ENCODE assay signal across 1 cellular context in genomic region chr3:52197842-52198625, GRCh38.
TF ChIP-seq lines count a peak whose summit lies in the region.

ALAS1 (plus strand) TSS chr3:52198160; CDS start chr3:52199242, 1,082 bp downstream.

TF ChIP-seq in GM12878, 131 proteins besides CTCF, POLR2A, EP300 and RAD21 (continued from another document and continues in another):
- TF ChIP-seq, protein P1, sequence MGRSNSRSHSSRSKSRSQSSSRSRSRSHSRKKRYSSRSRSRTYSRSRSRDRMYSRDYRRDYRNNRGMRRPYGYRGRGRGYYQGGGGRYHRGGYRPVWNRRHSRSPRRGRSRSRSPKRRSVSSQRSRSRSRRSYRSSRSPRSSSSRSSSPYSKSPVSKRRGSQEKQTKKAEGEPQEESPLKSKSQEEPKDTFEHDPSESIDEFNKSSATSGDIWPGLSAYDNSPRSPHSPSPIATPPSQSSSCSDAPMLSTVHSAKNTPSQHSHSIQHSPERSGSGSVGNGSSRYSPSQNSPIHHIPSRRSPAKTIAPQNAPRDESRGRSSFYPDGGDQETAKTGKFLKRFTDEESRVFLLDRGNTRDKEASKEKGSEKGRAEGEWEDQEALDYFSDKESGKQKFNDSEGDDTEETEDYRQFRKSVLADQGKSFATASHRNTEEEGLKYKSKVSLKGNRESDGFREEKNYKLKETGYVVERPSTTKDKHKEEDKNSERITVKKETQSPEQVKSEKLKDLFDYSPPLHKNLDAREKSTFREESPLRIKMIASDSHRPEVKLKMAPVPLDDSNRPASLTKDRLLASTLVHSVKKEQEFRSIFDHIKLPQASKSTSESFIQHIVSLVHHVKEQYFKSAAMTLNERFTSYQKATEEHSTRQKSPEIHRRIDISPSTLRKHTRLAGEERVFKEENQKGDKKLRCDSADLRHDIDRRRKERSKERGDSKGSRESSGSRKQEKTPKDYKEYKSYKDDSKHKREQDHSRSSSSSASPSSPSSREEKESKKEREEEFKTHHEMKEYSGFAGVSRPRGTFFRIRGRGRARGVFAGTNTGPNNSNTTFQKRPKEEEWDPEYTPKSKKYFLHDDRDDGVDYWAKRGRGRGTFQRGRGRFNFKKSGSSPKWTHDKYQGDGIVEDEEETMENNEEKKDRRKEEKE (IDR thresholded peaks at IDR 0.05) = no peak
- peak; percentile 44; the same call in 1 of the 2 replicates for TF ChIP-seq MAX (IDR thresholded peaks at IDR 0.05; ENCODE audit: low read depth, low read length)
- TF ChIP-seq ASH2L (IDR thresholded peaks at IDR 0.05; ENCODE audit: borderline replicate concordance, low read depth) = no peak
- peak; percentile 91 for TF ChIP-seq DPF2 (IDR thresholded peaks at IDR 0.05)
- TF ChIP-seq IKZF2 (IDR thresholded peaks at IDR 0.05) = peak; percentile 81 to 84
- peak; percentile 80; the same call in 2 of the 3 replicates for TF ChIP-seq POU2F2 (IDR thresholded peaks at IDR 0.05; ENCODE audit: borderline replicate concordance, low read depth, low read length)
- no peak for TF ChIP-seq MYC (IDR thresholded peaks at IDR 0.05; ENCODE audit: insufficient read depth, insufficient read length, insufficient replicate concordance, low read length, severe bottlenecking)
- peak; percentile 86; the same call in 1 of the 2 replicates for TF ChIP-seq SMAD5 (IDR thresholded peaks at IDR 0.05; ENCODE audit: low read depth)
- no peak for TF ChIP-seq IRF4 (IDR thresholded peaks at IDR 0.05; ENCODE audit: low read depth, low read length)
- no peak for TF ChIP-seq HDAC6 (IDR thresholded peaks at IDR 0.05; ENCODE audit: unreplicated experiment)
- no peak for TF ChIP-seq CHD1 (IDR thresholded peaks at IDR 0.05; ENCODE audit: low read depth, low read length)
- TF ChIP-seq TAF1 (IDR thresholded peaks at IDR 0.05; ENCODE audit: borderline replicate concordance, low read depth, low read length) = peak; percentile 61; the same call in 1 of the 2 replicates
- TF ChIP-seq RFX5 (IDR thresholded peaks at IDR 0.05; ENCODE audit: low read depth, low read length) = no peak
- TF ChIP-seq BMI1 (IDR thresholded peaks at IDR 0.05; ENCODE audit: borderline replicate concordance) = no peak
- TF ChIP-seq NFYA (IDR thresholded peaks at IDR 0.05; ENCODE audit: borderline replicate concordance, low read depth, low read length) = no peak
- TF ChIP-seq MYB (IDR thresholded peaks at IDR 0.05; ENCODE audit: borderline replicate concordance, low read depth, low read length) = 0 out of 2 replicates have a peak, but pooled peaks have one; percentile 41
- TF ChIP-seq SMC3 (IDR thresholded peaks at IDR 0.05; ENCODE audit: borderline replicate concordance, low read length) = no peak
- TF ChIP-seq EGR1 (IDR thresholded peaks at IDR 0.05; ENCODE audit: borderline replicate concordance in 1 of 2, low read depth in 2 of 2, low read length in 2 of 2) = peak in 1 of 2 experiments; percentile 66; a peak in 1 of 3 replicates
- no peak for TF ChIP-seq MXI1 (IDR thresholded peaks at IDR 0.05; ENCODE audit: low read depth, low read length)
- TF ChIP-seq, protein P2, sequence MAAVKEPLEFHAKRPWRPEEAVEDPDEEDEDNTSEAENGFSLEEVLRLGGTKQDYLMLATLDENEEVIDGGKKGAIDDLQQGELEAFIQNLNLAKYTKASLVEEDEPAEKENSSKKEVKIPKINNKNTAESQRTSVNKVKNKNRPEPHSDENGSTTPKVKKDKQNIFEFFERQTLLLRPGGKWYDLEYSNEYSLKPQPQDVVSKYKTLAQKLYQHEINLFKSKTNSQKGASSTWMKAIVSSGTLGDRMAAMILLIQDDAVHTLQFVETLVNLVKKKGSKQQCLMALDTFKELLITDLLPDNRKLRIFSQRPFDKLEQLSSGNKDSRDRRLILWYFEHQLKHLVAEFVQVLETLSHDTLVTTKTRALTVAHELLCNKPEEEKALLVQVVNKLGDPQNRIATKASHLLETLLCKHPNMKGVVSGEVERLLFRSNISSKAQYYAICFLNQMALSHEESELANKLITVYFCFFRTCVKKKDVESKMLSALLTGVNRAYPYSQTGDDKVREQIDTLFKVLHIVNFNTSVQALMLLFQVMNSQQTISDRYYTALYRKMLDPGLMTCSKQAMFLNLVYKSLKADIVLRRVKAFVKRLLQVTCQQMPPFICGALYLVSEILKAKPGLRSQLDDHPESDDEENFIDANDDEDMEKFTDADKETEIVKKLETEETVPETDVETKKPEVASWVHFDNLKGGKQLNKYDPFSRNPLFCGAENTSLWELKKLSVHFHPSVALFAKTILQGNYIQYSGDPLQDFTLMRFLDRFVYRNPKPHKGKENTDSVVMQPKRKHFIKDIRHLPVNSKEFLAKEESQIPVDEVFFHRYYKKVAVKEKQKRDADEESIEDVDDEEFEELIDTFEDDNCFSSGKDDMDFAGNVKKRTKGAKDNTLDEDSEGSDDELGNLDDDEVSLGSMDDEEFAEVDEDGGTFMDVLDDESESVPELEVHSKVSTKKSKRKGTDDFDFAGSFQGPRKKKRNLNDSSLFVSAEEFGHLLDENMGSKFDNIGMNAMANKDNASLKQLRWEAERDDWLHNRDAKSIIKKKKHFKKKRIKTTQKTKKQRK (IDR thresholded peaks at IDR 0.05; ENCODE audit: low read depth, low read length) = no peak
- TF ChIP-seq BCL11A (IDR thresholded peaks at IDR 0.05; ENCODE audit: low read depth, low read length) = 0 out of 2 replicates have a peak, but pooled peaks have one; percentile 36
- no peak for TF ChIP-seq ZNF592 (IDR thresholded peaks at IDR 0.05)
- no peak for TF ChIP-seq FOXM1 (IDR thresholded peaks at IDR 0.05; ENCODE audit: low read depth, low read length)
- TF ChIP-seq CUX1 (IDR thresholded peaks at IDR 0.05; ENCODE audit: insufficient replicate concordance, low read depth, low read length) = no peak
- TF ChIP-seq ZNF622 (IDR thresholded peaks at IDR 0.05) = no peak
- no peak for TF ChIP-seq ZNF274 (IDR thresholded peaks at IDR 0.05; ENCODE audit: insufficient read depth, insufficient read length)
- peak; percentile 5; the same call in 1 of the 2 replicates for TF ChIP-seq RUNX3 (IDR thresholded peaks at IDR 0.05; ENCODE audit: low read length)
- no peak for TF ChIP-seq STAT3 (IDR thresholded peaks at IDR 0.05; ENCODE audit: low read depth, low read length)
- TF ChIP-seq, protein P3, sequence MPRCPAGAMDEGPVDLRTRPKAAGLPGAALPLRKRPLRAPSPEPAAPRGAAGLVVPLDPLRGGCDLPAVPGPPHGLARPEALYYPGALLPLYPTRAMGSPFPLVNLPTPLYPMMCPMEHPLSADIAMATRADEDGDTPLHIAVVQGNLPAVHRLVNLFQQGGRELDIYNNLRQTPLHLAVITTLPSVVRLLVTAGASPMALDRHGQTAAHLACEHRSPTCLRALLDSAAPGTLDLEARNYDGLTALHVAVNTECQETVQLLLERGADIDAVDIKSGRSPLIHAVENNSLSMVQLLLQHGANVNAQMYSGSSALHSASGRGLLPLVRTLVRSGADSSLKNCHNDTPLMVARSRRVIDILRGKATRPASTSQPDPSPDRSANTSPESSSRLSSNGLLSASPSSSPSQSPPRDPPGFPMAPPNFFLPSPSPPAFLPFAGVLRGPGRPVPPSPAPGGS (IDR thresholded peaks at IDR 0.05; ENCODE audit: borderline replicate concordance, insufficient read depth, low read depth, low read length, poor library complexity, severe bottlenecking) = peak; percentile 48
- no peak for TF ChIP-seq ESRRA (IDR thresholded peaks at IDR 0.05; ENCODE audit: low read length)
- TF ChIP-seq POLR2AphosphoS5 (IDR thresholded peaks at IDR 0.05; ENCODE audit: low read length) = peak; percentile 94
- TF ChIP-seq YY1 (IDR thresholded peaks at IDR 0.05; ENCODE audit: low read depth, low read length) = peak; percentile 13; the same call in 1 of the 2 replicates
- 0 out of 2 replicates have a peak, but pooled peaks have one; percentile 35 for TF ChIP-seq MEF2A (IDR thresholded peaks at IDR 0.05; ENCODE audit: insufficient read depth, low read depth, low read length)
- TF ChIP-seq, protein P4, sequence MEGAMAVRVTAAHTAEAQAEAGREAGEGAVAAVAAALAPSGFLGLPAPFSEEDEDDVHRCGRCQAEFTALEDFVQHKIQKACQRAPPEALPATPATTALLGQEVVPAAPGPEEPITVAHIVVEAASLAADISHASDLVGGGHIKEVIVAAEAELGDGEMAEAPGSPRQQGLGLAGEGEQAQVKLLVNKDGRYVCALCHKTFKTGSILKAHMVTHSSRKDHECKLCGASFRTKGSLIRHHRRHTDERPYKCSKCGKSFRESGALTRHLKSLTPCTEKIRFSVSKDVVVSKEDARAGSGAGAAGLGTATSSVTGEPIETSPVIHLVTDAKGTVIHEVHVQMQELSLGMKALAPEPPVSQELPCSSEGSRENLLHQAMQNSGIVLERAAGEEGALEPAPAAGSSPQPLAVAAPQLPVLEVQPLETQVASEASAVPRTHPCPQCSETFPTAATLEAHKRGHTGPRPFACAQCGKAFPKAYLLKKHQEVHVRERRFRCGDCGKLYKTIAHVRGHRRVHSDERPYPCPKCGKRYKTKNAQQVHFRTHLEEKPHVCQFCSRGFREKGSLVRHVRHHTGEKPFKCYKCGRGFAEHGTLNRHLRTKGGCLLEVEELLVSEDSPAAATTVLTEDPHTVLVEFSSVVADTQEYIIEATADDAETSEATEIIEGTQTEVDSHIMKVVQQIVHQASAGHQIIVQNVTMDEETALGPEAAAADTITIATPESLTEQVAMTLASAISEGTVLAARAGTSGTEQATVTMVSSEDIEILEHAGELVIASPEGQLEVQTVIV (IDR thresholded peaks at IDR 0.05; ENCODE audit: borderline replicate concordance, partially characterized antibody) = no peak
- TF ChIP-seq PML (IDR thresholded peaks at IDR 0.05; ENCODE audit: low read length) = peak; percentile 95
- no peak for TF ChIP-seq RBBP5 (conservative IDR thresholded peaks at IDR 0.05)
- no peak for TF ChIP-seq ATF7 (IDR thresholded peaks at IDR 0.05; ENCODE audit: low read depth)
